In the genomic region with DNA sequence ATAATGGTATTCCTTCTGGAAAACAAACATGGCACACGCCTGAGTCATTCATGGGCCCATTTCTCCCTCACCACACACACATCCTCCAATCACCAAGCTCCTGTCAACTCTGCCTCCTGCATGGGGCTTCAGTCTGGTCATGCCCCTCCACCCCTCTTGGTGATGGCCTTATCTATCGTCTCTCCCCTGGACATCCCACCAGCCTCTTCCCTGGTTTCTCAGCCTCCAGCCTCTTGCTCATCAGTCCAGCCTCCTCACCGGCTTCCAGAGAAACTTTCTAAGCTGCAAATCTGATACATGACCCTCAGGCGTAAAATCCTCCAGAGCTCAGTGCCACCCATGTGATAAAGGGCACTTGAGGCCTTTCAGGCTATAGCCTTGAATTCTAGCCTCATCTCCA, we compare ENCODE assay signal across 24 cellular contexts.
"Had no signal": no experiment of that assay in that cellular context is flagged by ENCODE, and none has a peak within 500 bp of the region (broad histone marks: within the 10 kb centered on the region; RNA-seq: fewer than 3 reads in every experiment).

No MANE protein-coding gene starts in this region.

- H3K9me3 Mint-ChIP-seq: activated B cell treated with CpG ODN at 0.5 μM for 24 hours; activated CD4-positive, alpha-beta memory T cell treated with anti-CD3 and anti-CD28 coated beads for 36 hours; mesothelial cell of epicardium; stimulated activated naive CD8-positive, alpha-beta T cell treated with anti-CD3 and anti-CD28 coated beads, Interleukin-15, Interleukin-2, amounts not matched to agents 100 ng/mL and 50 ng/mL, for 24 hours had no signal

- H3K4me1 Mint-ChIP-seq: activated B cell treated with CpG ODN at 0.5 μM for 24 hours had no signal

- ATAC-seq: left lobe of liver; naive thymus-derived CD8-positive, alpha-beta T cell; upper lobe of right lung had no signal

- H3K27ac Mint-ChIP-seq: activated B cell treated with CpG ODN at 0.5 μM for 24 hours; activated CD4-positive, alpha-beta memory T cell treated with anti-CD3 and anti-CD28 coated beads for 36 hours; activated naive CD8-positive, alpha-beta T cell; mesothelial cell of epicardium; naive thymus-derived CD8-positive, alpha-beta T cell; stimulated activated naive CD8-positive, alpha-beta T cell treated with anti-CD3 and anti-CD28 coated beads, Interleukin-15, Interleukin-2, amounts not matched to agents 100 ng/mL and 50 ng/mL, for 24 hours had no signal

- H3K27ac ChIP-seq: adrenal gland, ascending aorta, brain microvascular endothelial cell, ovary, prostate gland, thoracic aorta, upper lobe of right lung had no signal

- H3K36me3 Mint-ChIP-seq: activated CD4-positive, alpha-beta memory T cell treated with anti-CD3 and anti-CD28 coated beads for 36 hours; activated naive CD8-positive, alpha-beta T cell; mesothelial cell of epicardium; naive thymus-derived CD8-positive, alpha-beta T cell had no signal

- H3K4me3 Mint-ChIP-seq: activated B cell treated with CpG ODN at 0.5 μM for 24 hours; activated CD4-positive, alpha-beta memory T cell treated with anti-CD3 and anti-CD28 coated beads for 36 hours; activated naive CD8-positive, alpha-beta T cell; mesothelial cell of epicardium; naive thymus-derived CD8-positive, alpha-beta T cell; stimulated activated naive CD8-positive, alpha-beta T cell treated with anti-CD3 and anti-CD28 coated beads, Interleukin-15, Interleukin-2, amounts not matched to agents 100 ng/mL and 50 ng/mL, for 24 hours had no signal

- H3K27me3 Mint-ChIP-seq: activated naive CD8-positive, alpha-beta T cell had no signal

- DNase-seq: activated B cell treated with CpG ODN at 0.5 μM for 24 hours; activated CD4-positive, alpha-beta memory T cell treated with anti-CD3 and anti-CD28 coated beads for 36 hours; activated CD4-positive, alpha-beta T cell treated with anti-CD3 and anti-CD28 coated beads for 48 hours; activated naive CD4-positive, alpha-beta T cell; activated T-cell treated with anti-CD3 and anti-CD28 coated beads, Interleukin-2, amount 50 U/mL, for 1 hour; brain microvascular endothelial cell; central memory CD4-positive, alpha-beta T cell; effector CD4-positive, alpha-beta T cell; erythroblast; foreskin fibroblast; kidney; naive thymus-derived CD8-positive, alpha-beta T cell; ovary; stimulated activated CD4-positive, alpha-beta T cell treated with anti-CD3 and anti-CD28 coated beads, Interleukin-1b, Interleukin-23, amount 100 ng/mL, for 48 hours; T-helper 9 cell; upper lobe of right lung had no signal

- H3K4me3 ChIP-seq: adrenal gland, ascending aorta, ovary, prostate gland, thoracic aorta, upper lobe of right lung had no signal
